Comparison of ENCODE assay signal across 8 cellular contexts in genomic region chr2:190343170-190343499, GRCh38. TPM values are rescaled to one million over a fixed set of nuclear protein-coding genes. Genes with fewer than 3 reads are reported as not detected.
DNase-seq lines count a peak whose midpoint lies in the region; ATAC-seq and TF ChIP-seq lines count a peak whose summit lies in the region.

No MANE protein-coding gene starts in this region.

- WGBS in esophagus muscularis mucosa: 35% methylated on average over 4 of the region's 4 CpGs

- POLR2A ChIA-PET in PC-9 (lab: Charles Lee; ENCODE audit: unreplicated experiment): interaction anchor here (0.7 kb wide), 1 partner anchor 165 kb away, joined by 5 read pairs; no protein-coding TSS in a partner anchor

- peak overlapping the region; percentile 80 for H2AFZ ChIP-seq in PC-9

- TF ChIP-seq CTCF in PC-9 (conservative IDR thresholded peaks at IDR 0.05) (no peak), esophagus muscularis mucosa (IDR thresholded peaks at IDR 0.05) (no peak)

- DNase-seq in PC-9 (no peak), esophagus muscularis mucosa (ENCODE audit: extremely low spot score) (no peak), sciatic nerve (ENCODE audit: low spot score) (no peak), NCI-H446 (lab: John Stamatoyannopoulos, UW) (no peak), NOMO-1 treated with dmso at 0.1 percent for 144 hours (lab: John Stamatoyannopoulos, UW; ENCODE audit: unreplicated experiment) (no peak), MV-4-11 (lab: John Stamatoyannopoulos, UW) (no peak)

- ATAC-seq in GM18870 (IDR thresholded peaks at IDR 0.05; ENCODE audit: unreplicated experiment): peak; percentile 35
- ATAC-seq in sciatic nerve: peak; percentile 60
- no peak for ATAC-seq in GM21515 (IDR thresholded peaks at IDR 0.05; ENCODE audit: unreplicated experiment)

- peak overlapping the region; percentile 88 for H3K4me2 ChIP-seq in PC-9

- no peaks in the 10 kb centered on the region; the same call in 1 of the 2 replicates for H3F3A ChIP-seq in PC-9 (ENCODE audit: insufficient read depth, low read depth)

- H3K36me3 ChIP-seq in PC-9 (ENCODE audit: low read depth): no peaks in the 10 kb centered on the region
- no peaks in the 10 kb centered on the region for H3K36me3 ChIP-seq in esophagus muscularis mucosa

- H4K20me1 ChIP-seq in PC-9 (ENCODE audit: insufficient read depth): no peaks in the 10 kb centered on the region

- no peaks in the 10 kb centered on the region for H3K27me3 ChIP-seq in PC-9 (ENCODE audit: insufficient read depth, low read depth)
- no peaks in the 10 kb centered on the region for H3K27me3 ChIP-seq in esophagus muscularis mucosa

- H3K4me3 ChIP-seq in PC-9 (peak overlapping the region; percentile 75; the same call in 1 of the 2 replicates), esophagus muscularis mucosa (peak overlapping the region; percentile 82 to 89 (median 84))

- H3K9me2 ChIP-seq in PC-9 (ENCODE audit: insufficient read depth): no peaks in the 10 kb centered on the region

- intact Hi-C loops in PC-9 (cut with micrococcal nuclease; ENCODE audit: unreplicated experiment) (loop anchor here (1.0 kb wide), 1 partner anchor 24 kb away; the partner anchor contains the start of gene HIBCH), esophagus muscularis mucosa (cut with DNase I) (no loop called here), sciatic nerve (cut with DNase I) (no loop called here)

- H3K4me1 ChIP-seq in PC-9 (replicated peaks; ENCODE audit: insufficient read depth) (peaks cover 12% of the 10 kb centered on the region), esophagus muscularis mucosa (peaks cover 20 to 44% (median 40%) of the 10 kb centered on the region in 4 donors)

- no peaks in the 10 kb centered on the region for H3K9me3 ChIP-seq in PC-9 (ENCODE audit: insufficient read depth, low read depth)
- H3K9me3 ChIP-seq in esophagus muscularis mucosa: no peaks in the 10 kb centered on the region

- no peak for TF ChIP-seq EP300 in esophagus muscularis mucosa (IDR thresholded peaks at IDR 0.05)

- H3K27ac ChIP-seq in PC-9 (no peak overlapping the region), esophagus muscularis mucosa (replicated peaks in 1 of 4) (peak overlapping the region; percentile 95 to 98 (median 97))

- TF ChIP-seq POLR2A in esophagus muscularis mucosa (IDR thresholded peaks at IDR 0.05; ENCODE audit: low read depth): no peak

- H3K79me2 ChIP-seq in PC-9 (ENCODE audit: low read depth): no peaks in the 10 kb centered on the region

- CTCF ChIA-PET in PC-9 (lab: Charles Lee): no interaction called here

- BruUV-seq in PC-9 (replicated peaks; lab: Mats Ljungman, UMichigan): no TSS peak

RNA-seq across cellular contexts. Expression of gene INPP1, which starts 0.3 kb away (rescaled TPM):
- total RNA-seq in PC-9 (2021) (7.1 and 9.5 TPM in 2 replicates), esophagus muscularis mucosa (10 to 100 TPM; 17.1 to 23.6 (median 21.0) TPM), sciatic nerve (31.7 TPM)

RNA-seq across cellular contexts. Expression of gene HIBCH, which starts 23.5 kb away (rescaled TPM):
- total RNA-seq in PC-9 (2021) (14.7 and 17.4 TPM in 2 replicates), esophagus muscularis mucosa (10 to 100 TPM; 12.3 to 20.2 (median 15.5) TPM), sciatic nerve (41.5 TPM)
